Comparison of ENCODE assay signal across 8 cellular contexts in the genomic region with DNA sequence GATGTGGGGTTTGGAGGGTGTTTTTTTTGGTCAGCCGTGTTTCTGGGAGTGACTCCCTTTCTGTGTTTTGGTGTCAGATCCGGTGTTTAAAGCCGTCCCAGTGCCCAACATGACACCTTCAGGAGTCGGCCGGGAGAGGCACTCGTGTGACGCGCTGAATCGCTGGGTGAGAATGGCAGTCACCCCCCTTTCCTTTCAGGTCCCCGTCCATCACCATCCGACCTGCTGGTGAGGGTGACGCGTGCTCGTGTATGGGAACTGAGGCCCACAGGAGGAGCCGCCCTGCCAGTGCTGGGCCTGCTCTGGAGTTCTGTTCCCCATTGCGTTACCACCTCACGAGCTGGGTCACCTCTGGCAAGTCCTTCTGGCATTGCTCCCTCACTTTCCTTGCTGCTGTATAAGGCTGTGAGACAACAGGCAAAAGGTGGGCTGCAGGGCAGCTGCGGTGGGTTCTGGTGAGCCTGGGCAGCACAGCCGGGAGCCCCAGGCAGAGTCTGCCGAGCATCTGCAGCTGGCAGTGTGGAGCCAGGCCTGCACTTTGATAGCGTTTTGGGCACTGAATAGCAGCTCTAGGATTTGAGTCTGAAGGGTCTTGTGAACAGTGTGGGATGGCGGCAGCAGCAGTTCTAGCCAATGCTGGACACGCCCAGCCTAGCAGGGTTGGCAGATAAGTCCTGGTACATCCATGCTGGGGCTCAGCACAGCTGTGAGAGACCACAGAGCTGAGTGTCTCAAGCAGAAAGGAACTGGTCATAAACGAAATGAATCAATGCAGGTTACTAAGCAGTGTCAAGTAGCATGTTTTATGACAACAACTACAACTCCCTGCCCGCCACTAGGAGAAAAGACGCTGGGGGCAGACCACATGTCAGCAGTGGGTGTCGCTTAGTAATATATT. TPM values are rescaled to one million over a fixed set of nuclear protein-coding genes. Genes with fewer than 3 reads are reported as not detected.
DNase-seq lines count a peak whose midpoint lies in the region; ATAC-seq and TF ChIP-seq lines count a peak whose summit lies in the region.
"Not testable (repeated sequence)": the region's sequence is repeated elsewhere in the genome, so short reads cannot be mapped to it uniquely, and the experiment has no call there.

No MANE protein-coding gene starts in this region.

- ATAC-seq in psoas muscle, result peak; percentile 52 to 62 (median 58)
- peak; percentile 4 to 23 for ATAC-seq in upper lobe of left lung (ENCODE audit: low FRiP score in 2 of 2)

- H3K4me1 Mint-ChIP-seq in activated T-cell treated with anti-CD3 and anti-CD28 coated beads, Interleukin-2, amount 50 U/mL, for 24 hours (ENCODE audit: low read depth), result peaks cover 23% of the 10 kb centered on the region
- peaks cover 45% of the 10 kb centered on the region for H3K4me1 Mint-ChIP-seq in dendritic cell treated with granulocyte-macrophage colony-stimulating factor and Interleukin-4, amounts not matched to agents 40 ng/mL and 50 ng/mL, for 4 days (ENCODE audit: low read depth)

- H3K27me3 ChIP-seq in NT2/D1 (ENCODE audit: insufficient read depth, insufficient read length); psoas muscle (ENCODE audit: insufficient read depth in 3 of 3, low read length in 2 of 3); upper lobe of left lung: not testable (repeated sequence)

- peaks cover 90% of the 10 kb centered on the region for H3K36me3 Mint-ChIP-seq in activated T-cell treated with anti-CD3 and anti-CD28 coated beads, Interleukin-2, amount 50 U/mL, for 24 hours (ENCODE audit: low read depth)
- H3K36me3 Mint-ChIP-seq in dendritic cell treated with granulocyte-macrophage colony-stimulating factor and Interleukin-4, amounts not matched to agents 40 ng/mL and 50 ng/mL, for 4 days (ENCODE audit: low read depth), result peaks cover 96% of the 10 kb centered on the region

- not testable (repeated sequence) for H3K27me3 Mint-ChIP-seq in activated T-cell treated with anti-CD3 and anti-CD28 coated beads, Interleukin-2, amount 50 U/mL, for 24 hours; dendritic cell treated with granulocyte-macrophage colony-stimulating factor and Interleukin-4, amounts not matched to agents 40 ng/mL and 50 ng/mL, for 4 days

- not testable (repeated sequence) for TF ChIP-seq POLR2A in upper lobe of left lung (IDR thresholded peaks at IDR 0.05)

- intact Hi-C loops in dendritic cell treated with granulocyte-macrophage colony-stimulating factor and Interleukin-4, amounts not matched to agents 40 ng/mL and 50 ng/mL, for 4 days (cut with micrococcal nuclease); head of caudate nucleus (cut with DNase I); psoas muscle (cut with DNase I): not testable (repeated sequence)

- DNase-seq in EH (ENCODE audit: low read depth), result peak; percentile 62
- not testable (repeated sequence) for DNase-seq in NT2/D1 (ENCODE audit: low read depth, low spot score)
- peak; percentile 31 for DNase-seq in activated T-cell treated with anti-CD3 and anti-CD28 coated beads, Interleukin-2, amount 50 U/mL, for 24 hours
- peak in 23 of 42 donors; percentile 12 to 64 (median 41) for DNase-seq in head of caudate nucleus
- peak; percentile 90 for DNase-seq in mesenteric fat pad (ENCODE audit: low spot score)
- DNase-seq in psoas muscle, result peak in 1 of 2 donors; percentile 70
- DNase-seq in upper lobe of left lung, result peak in 1 of 2 donors; percentile 73

- TF ChIP-seq EP300 in upper lobe of left lung (IDR thresholded peaks at IDR 0.05), result not testable (repeated sequence)

- not testable (repeated sequence) for H3K9me3 ChIP-seq in NT2/D1 (ENCODE audit: insufficient read depth, low read length); psoas muscle; upper lobe of left lung

- H3K36me3 ChIP-seq in NT2/D1 (ENCODE audit: insufficient read depth, insufficient read length, low read length), result peaks cover 67% of the 10 kb centered on the region
- H3K36me3 ChIP-seq in psoas muscle (ENCODE audit: insufficient read depth in 1 of 2, low read depth in 1 of 2), result peaks cover 0 to 59% of the 10 kb centered on the region in 2 donors
- H3K36me3 ChIP-seq in upper lobe of left lung, result peaks cover 24 to 88% (median 51%) of the 10 kb centered on the region in 4 donors

- H3K9ac ChIP-seq in NT2/D1 (ENCODE audit: insufficient read length, low read depth), result peak overlapping the region; percentile 36

- peak overlapping the region; percentile 60 for H3K27ac ChIP-seq in psoas muscle
- H3K27ac ChIP-seq in upper lobe of left lung, result not testable (repeated sequence)

- not testable (repeated sequence) for TF ChIP-seq CTCF in psoas muscle (IDR thresholded peaks at IDR 0.05); upper lobe of left lung (IDR thresholded peaks at IDR 0.05)

- not testable (repeated sequence) for H3K4me3 ChIP-seq in NT2/D1 (ENCODE audit: insufficient read length, low read depth); psoas muscle; upper lobe of left lung

- H3K27ac Mint-ChIP-seq in activated T-cell treated with anti-CD3 and anti-CD28 coated beads, Interleukin-2, amount 50 U/mL, for 24 hours, result peak overlapping the region; percentile 61
- peak overlapping the region; percentile 19 for H3K27ac Mint-ChIP-seq in dendritic cell treated with granulocyte-macrophage colony-stimulating factor and Interleukin-4, amounts not matched to agents 40 ng/mL and 50 ng/mL, for 4 days

- H3K4me1 ChIP-seq in NT2/D1 (ENCODE audit: insufficient read depth, insufficient read length); psoas muscle; upper lobe of left lung: not testable (repeated sequence)

- 56 to 80% (median 65%) methylated on average over 26 to 27 of the region's 27 CpGs for WGBS in psoas muscle, 3 donors
- WGBS in upper lobe of left lung, 2 donors, result 86 to 95% methylated on average over 22 to 27 of the region's 27 CpGs

- not testable (repeated sequence) for H3K4me3 Mint-ChIP-seq in activated T-cell treated with anti-CD3 and anti-CD28 coated beads, Interleukin-2, amount 50 U/mL, for 24 hours; dendritic cell treated with granulocyte-macrophage colony-stimulating factor and Interleukin-4, amounts not matched to agents 40 ng/mL and 50 ng/mL, for 4 days

- not testable (repeated sequence) for H3K9me3 Mint-ChIP-seq in activated T-cell treated with anti-CD3 and anti-CD28 coated beads, Interleukin-2, amount 50 U/mL, for 24 hours; dendritic cell treated with granulocyte-macrophage colony-stimulating factor and Interleukin-4, amounts not matched to agents 40 ng/mL and 50 ng/mL, for 4 days

RNA-seq across cellular contexts. Expression of gene NTAN1, which starts 26.8 kb away (rescaled TPM):
- total RNA-seq in mesenteric fat pad, result 60.4 TPM
- 10 to 100 TPM; 21.8 to 34.3 (median 23.8) TPM for total RNA-seq in psoas muscle
- 10 to 100 TPM; 41.6 to 78.0 (median 54.2) TPM for polyA plus RNA-seq in psoas muscle
- 10 to 100 TPM; 28.5 to 40.3 (median 36.1) TPM for total RNA-seq in upper lobe of left lung

RNA-seq across cellular contexts. Expression of gene PDXDC1, which starts 54.2 kb away (rescaled TPM):
- total RNA-seq in mesenteric fat pad (89.8 TPM), psoas muscle (10 to 100 TPM; 52.3 to 82.5 (median 59.3) TPM), upper lobe of left lung (100 to 1,000 TPM in 2 of 6 donors, 10 to 100 TPM in 4; 67.1 to 148 (median 85.2) TPM)
- polyA plus RNA-seq in psoas muscle, result 10 to 100 TPM; 22.1 to 45.5 (median 24.8) TPM
